Comparison of ENCODE assay signal across 16 cellular contexts in genomic region chr7:152602962-152603361, GRCh38.
"Had no signal": no experiment of that assay in that cellular context is flagged by ENCODE, and none has a peak within 500 bp of the region (broad histone marks: within the 10 kb centered on the region; RNA-seq: fewer than 3 reads in every experiment).

No MANE protein-coding gene starts in this region.

- H3K27ac ChIP-seq: body of pancreas, epithelial cell of prostate, lower lobe of right lung, neutrophil, right lobe of liver, suprapubic skin had no signal

- DNase-seq: activated CD4-positive, alpha-beta T cell treated with anti-CD3 and anti-CD28 coated beads for 4 hours; activated naive CD4-positive, alpha-beta T cell treated with anti-CD3 and anti-CD28 coated beads for 36 hours; body of pancreas; effector memory CD8-positive, alpha-beta T cell; hippocampal formation; left cardiac atrium; lower lobe of right lung; midbrain; naive B cell; stimulated activated CD4-positive, alpha-beta T cell treated with anti-CD3 and anti-CD28 coated beads, Interleukin-12 subunit alpha, Interleukin-12 subunit beta, amount 100 ng/mL, for 4 hours; stimulated activated naive CD8-positive, alpha-beta T cell treated with anti-CD3 and anti-CD28 coated beads, Interleukin-15, Interleukin-2, amounts not matched to agents 100 U/mL and 50 U/mL, for 24 hours; T-helper 9 cell had no signal

- H3K4me1 ChIP-seq: body of pancreas, lower lobe of right lung, right lobe of liver, suprapubic skin had no signal

- H3K27me3 ChIP-seq: body of pancreas, right lobe of liver, suprapubic skin had no signal

- ATAC-seq: body of pancreas; effector memory CD8-positive, alpha-beta T cell; left cardiac atrium; lower lobe of right lung; right lobe of liver; stimulated activated naive CD8-positive, alpha-beta T cell treated with anti-CD3 and anti-CD28 coated beads, Interleukin-15, Interleukin-2, amounts not matched to agents 100 U/mL and 50 U/mL, for 24 hours had no signal

- H3K4me3 ChIP-seq: body of pancreas, lower lobe of right lung, right lobe of liver, suprapubic skin had no signal

- H3K36me3 ChIP-seq: lower lobe of right lung, neutrophil, right lobe of liver, suprapubic skin had no signal

- H3K9me3 ChIP-seq: body of pancreas, lower lobe of right lung, neutrophil, right lobe of liver, suprapubic skin had no signal
